ENCODE assay signal across 8 cellular contexts in genomic region chr12:128969480-128970055, GRCh38.
DNase-seq lines count a peak whose midpoint lies in the region; ATAC-seq, FAIRE-seq and TF ChIP-seq lines count a peak whose summit lies in the region.

No MANE protein-coding gene starts in this region.

- intact Hi-C loops in naive thymus-derived CD4-positive, alpha-beta T cell (cut with micrococcal nuclease) = loop anchor here in 1 of 2 donors (2.0 kb wide), 2 partner anchors 941 to 1045 kb away; no protein-coding TSS in a partner anchor

- peaks cover 4% of the 10 kb centered on the region for H3K36me3 Mint-ChIP-seq in brain
- peaks cover 0 to 4% (median 0%) of the 10 kb centered on the region in 5 donors for H3K36me3 Mint-ChIP-seq in naive thymus-derived CD4-positive, alpha-beta T cell

- H3K27ac Mint-ChIP-seq in brain = peak overlapping the region in 1 of 5 experiments; percentile 43
- H3K27ac Mint-ChIP-seq in naive thymus-derived CD4-positive, alpha-beta T cell = no peak overlapping the region

- no peaks in the 10 kb centered on the region for H3K27me3 ChIP-seq in naive thymus-derived CD4-positive, alpha-beta T cell (ENCODE audit: control insufficient read depth in 2 of 2, insufficient read depth in 2 of 2, low read length in 2 of 2)
- no peaks in the 10 kb centered on the region for H3K27me3 ChIP-seq in BE2C

- H3K4me3 ChIP-seq in naive thymus-derived CD4-positive, alpha-beta T cell (ENCODE audit: low read length) = no peak overlapping the region
- no peak overlapping the region for H3K4me3 ChIP-seq in BE2C (ENCODE audit: low read depth, low read length)

- POLR2A ChIA-PET in naive thymus-derived CD4-positive, alpha-beta T cell (lab: Charles Lee) = no interaction called here

- H3K4me3 Mint-ChIP-seq in brain = peak overlapping the region in 3 of 5 experiments; percentile 24 to 65 (median 53)
- H3K4me3 Mint-ChIP-seq in naive thymus-derived CD4-positive, alpha-beta T cell = peak overlapping the region in 5 of 10 donors; percentile 8 to 55 (median 19)

- ATAC-seq in GM19023 (IDR thresholded peaks at IDR 0.05; ENCODE audit: unreplicated experiment) (peak; percentile 77), HG03159 (IDR thresholded peaks at IDR 0.05; ENCODE audit: unreplicated experiment) (peak; percentile 85)
- peak; percentile 63 for ATAC-seq in naive thymus-derived CD4-positive, alpha-beta T cell

- peak; percentile 70 for TF ChIP-seq CTCF in D721Med (IDR thresholded peaks at IDR 0.05; ENCODE audit: insufficient read depth, missing control alignments)
- TF ChIP-seq CTCF in brain (conservative IDR thresholded peaks at IDR 0.05) = peak; percentile 83 to 88
- no peak for TF ChIP-seq CTCF in BE2C (IDR thresholded peaks at IDR 0.05; ENCODE audit: low read depth, low read length)

- H3K27me3 Mint-ChIP-seq in brain = peaks cover 8% of the 10 kb centered on the region
- peaks cover 13 to 44% (median 28%) of the 10 kb centered on the region in 5 donors for H3K27me3 Mint-ChIP-seq in naive thymus-derived CD4-positive, alpha-beta T cell

- peaks cover 53% of the 10 kb centered on the region for H3K4me1 Mint-ChIP-seq in brain
- peaks cover 4 to 7% (median 5%) of the 10 kb centered on the region in 7 donors for H3K4me1 Mint-ChIP-seq in naive thymus-derived CD4-positive, alpha-beta T cell

- FAIRE-seq in D721Med (lab: Jason Lieb, UNC) (no peak), HTR-8/SVneo (lab: Jason Lieb, UNC) (no peak)

- H3K36me3 ChIP-seq in naive thymus-derived CD4-positive, alpha-beta T cell (ENCODE audit: control insufficient read depth in 2 of 3, insufficient read depth in 3 of 3, low read length in 3 of 3) = no peaks in the 10 kb centered on the region
- no peaks in the 10 kb centered on the region for H3K36me3 ChIP-seq in BE2C

- no peak overlapping the region for H3K27ac ChIP-seq in naive thymus-derived CD4-positive, alpha-beta T cell (ENCODE audit: low read depth, low read length)

- H3K4me1 ChIP-seq in naive thymus-derived CD4-positive, alpha-beta T cell (ENCODE audit: control insufficient read depth in 2 of 2, insufficient read depth in 2 of 2, low read length in 2 of 2) = no peaks in the 10 kb centered on the region
- H3K4me1 ChIP-seq in BE2C = no peaks in the 10 kb centered on the region

- H3K9me3 ChIP-seq in naive thymus-derived CD4-positive, alpha-beta T cell (ENCODE audit: control insufficient read depth in 2 of 3, low read length in 3 of 3) = no peaks in the 10 kb centered on the region
- H3K9me3 ChIP-seq in BE2C = no peaks in the 10 kb centered on the region; the same call in 1 of the 2 replicates

- CTCF ChIA-PET in naive thymus-derived CD4-positive, alpha-beta T cell (lab: Charles Lee) = no interaction called here

- peaks cover 5 to 63% (median 8%) of the 10 kb centered on the region in 5 experiments for H3K9me3 Mint-ChIP-seq in brain
- H3K9me3 Mint-ChIP-seq in naive thymus-derived CD4-positive, alpha-beta T cell = peaks cover 0 to 8% (median 4%) of the 10 kb centered on the region in 11 donors

- DNase-seq in D721Med (ENCODE audit: insufficient read length, low spot score) = peak; percentile 40
- DNase-seq in NCI-H510A (lab: John Stamatoyannopoulos, UW) = peak; percentile 99
- peak in 1 of 9 donors; percentile 42 for DNase-seq in naive thymus-derived CD4-positive, alpha-beta T cell
- no peak for DNase-seq in HTR-8/SVneo (ENCODE audit: insufficient read length, low spot score)
- no peak for DNase-seq in BE2C

Comparison
In these comparisons a context has a peak if more than half of its experiments do, and no peak if none do; other contexts are left out.
1. DNase-seq: peak in D721Med (single experiment) and NCI-H510A (single experiment); none in HTR-8/SVneo (single experiment) and BE2C (single experiment).
2. Peak in every context shown above with its lines, with median percentiles within 50 percentile points of each other: ATAC-seq.